In the genomic region with DNA sequence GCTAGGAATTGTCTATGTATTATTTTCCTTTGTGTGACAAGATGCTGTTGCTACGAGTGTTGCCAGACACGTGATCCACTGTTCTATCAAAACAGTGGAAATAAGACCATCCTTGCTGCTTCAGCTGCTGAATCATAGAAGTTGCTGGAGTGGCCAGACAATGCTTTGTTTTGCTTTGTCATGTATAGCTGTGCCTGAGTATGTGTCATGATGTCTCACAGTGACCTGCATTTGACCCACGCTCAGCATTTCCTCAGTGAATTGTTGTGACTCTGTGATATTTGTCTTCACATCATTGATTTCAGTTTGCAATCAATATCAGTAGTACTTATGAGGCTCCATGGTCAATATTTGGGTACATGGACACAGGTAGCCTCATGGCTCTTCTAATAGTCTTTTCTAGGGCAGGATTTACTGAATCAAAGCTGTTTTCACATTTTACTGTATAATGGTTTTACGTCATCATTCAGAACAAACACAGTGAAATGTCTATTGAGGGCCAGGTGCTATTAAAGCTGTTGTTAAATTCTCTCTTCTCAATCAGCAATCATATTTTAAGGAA, we compare ENCODE assay signal across 12 cellular contexts. TPM values are rescaled to one million over a fixed set of nuclear protein-coding genes. Genes with fewer than 3 reads are reported as not detected.
DNase-seq lines count a peak whose midpoint lies in the region; ATAC-seq and TF ChIP-seq lines count a peak whose summit lies in the region.
"Had no signal": no experiment of that assay in that cellular context is flagged by ENCODE, and none has a peak within 500 bp of the region (broad histone marks: within the 10 kb centered on the region; RNA-seq: fewer than 3 reads in every experiment).

No MANE protein-coding gene starts in this region.

- in situ Hi-C loops in KBM-7 (cut with MboI; ENCODE audit: low pct_unique_long_range_greater_than_20kb, low sequenced_read_pairs): no loop called here

- H3K27me3 Mint-ChIP-seq in osteocyte (ENCODE audit: unreplicated experiment): no peaks in the 10 kb centered on the region
- no peaks in the 10 kb centered on the region for H3K27me3 Mint-ChIP-seq in activated naive CD8-positive, alpha-beta T cell treated with anti-CD3 and anti-CD28 coated beads for 36 hours

- no peaks in the 10 kb centered on the region for H3K79me2 ChIP-seq in PC-9 (ENCODE audit: low read depth)

- no peak overlapping the region for H2AFZ ChIP-seq in PC-9

- peaks cover 29% of the 10 kb centered on the region for H3K4me1 ChIP-seq in PC-9 (replicated peaks; ENCODE audit: insufficient read depth)
- H3K4me1 ChIP-seq: suprapubic skin had no signal

- H3K27me3 ChIP-seq in PC-9 (ENCODE audit: insufficient read depth, low read depth): no peaks in the 10 kb centered on the region
- H3K27me3 ChIP-seq: suprapubic skin had no signal

- POLR2A ChIA-PET in PC-9 (lab: Charles Lee; ENCODE audit: unreplicated experiment): no interaction called here

- H3K27ac Mint-ChIP-seq in osteocyte (ENCODE audit: unreplicated experiment): peak overlapping the region; percentile 85
- no peak overlapping the region for H3K27ac Mint-ChIP-seq in activated naive CD8-positive, alpha-beta T cell treated with anti-CD3 and anti-CD28 coated beads for 36 hours
- H3K27ac Mint-ChIP-seq: activated naive CD4-positive, alpha-beta T cell treated with anti-CD3 and anti-CD28 coated beads, Interleukin-2, amount 50 U/mL, for 72 hours had no signal

- H3K4me2 ChIP-seq in PC-9: peak overlapping the region; percentile 36

- H3K36me3 Mint-ChIP-seq in osteocyte (ENCODE audit: unreplicated experiment): peaks cover 16% of the 10 kb centered on the region
- peaks cover 26% of the 10 kb centered on the region for H3K36me3 Mint-ChIP-seq in activated naive CD8-positive, alpha-beta T cell treated with anti-CD3 and anti-CD28 coated beads for 36 hours

- peak overlapping the region; percentile 75 for H3K27ac ChIP-seq in PC-9
- H3K27ac ChIP-seq: suprapubic skin had no signal

- H3K36me3 ChIP-seq in PC-9 (ENCODE audit: low read depth): peaks cover 15% of the 10 kb centered on the region; the same call in 1 of the 2 replicates

- no peak for ATAC-seq in GM18861 (IDR thresholded peaks at IDR 0.05; ENCODE audit: unreplicated experiment)
- ATAC-seq: activated naive CD4-positive, alpha-beta T cell treated with anti-CD3 and anti-CD28 coated beads, Interleukin-2, amount 50 U/mL, for 72 hours had no signal

- H3K4me1 Mint-ChIP-seq in osteocyte (ENCODE audit: unreplicated experiment): peaks cover 12% of the 10 kb centered on the region
- H3K4me1 Mint-ChIP-seq in activated naive CD8-positive, alpha-beta T cell treated with anti-CD3 and anti-CD28 coated beads for 36 hours: peaks cover 4% of the 10 kb centered on the region

- no peaks in the 10 kb centered on the region; the same call in 1 of the 2 replicates for H3K9me3 ChIP-seq in PC-9 (ENCODE audit: insufficient read depth, low read depth)
- H3K9me3 ChIP-seq: suprapubic skin had no signal

- no peaks in the 10 kb centered on the region for H3K9me3 Mint-ChIP-seq in osteocyte (ENCODE audit: unreplicated experiment)
- H3K9me3 Mint-ChIP-seq in activated naive CD8-positive, alpha-beta T cell treated with anti-CD3 and anti-CD28 coated beads for 36 hours: peaks cover 4% of the 10 kb centered on the region
- H3K9me3 Mint-ChIP-seq: activated naive CD4-positive, alpha-beta T cell treated with anti-CD3 and anti-CD28 coated beads, Interleukin-2, amount 50 U/mL, for 72 hours had no signal

- no peaks in the 10 kb centered on the region for H3K9me2 ChIP-seq in PC-9 (ENCODE audit: insufficient read depth)

- no TSS peak for BruUV-seq in PC-9 (replicated peaks; lab: Mats Ljungman, UMichigan)

- intact Hi-C loops in PC-9 (cut with micrococcal nuclease; ENCODE audit: unreplicated experiment): no loop called here

- TF ChIP-seq CTCF in PC-9 (conservative IDR thresholded peaks at IDR 0.05) (no peak), epithelial cell of esophagus (IDR thresholded peaks at IDR 0.05; ENCODE audit: insufficient read depth, low read depth, low read length, missing control alignments) (no peak), osteocyte (IDR thresholded peaks at IDR 0.05) (no peak)

- 0 out of 2 replicates have a peak, but pooled peaks cover 1% of the 10 kb centered on the region for H4K20me1 ChIP-seq in PC-9 (ENCODE audit: insufficient read depth)

- H3K4me3 Mint-ChIP-seq in osteocyte (ENCODE audit: unreplicated experiment): no peak overlapping the region
- H3K4me3 Mint-ChIP-seq in activated naive CD8-positive, alpha-beta T cell treated with anti-CD3 and anti-CD28 coated beads for 36 hours: no peak overlapping the region

- CTCF ChIA-PET in PC-9 (lab: Charles Lee): no interaction called here

- DNase-seq in GM04503 (ENCODE audit: low read depth) (peak; percentile 92), PC-9 (peak; percentile 37 to 83), epithelial cell of esophagus (ENCODE audit: low read depth) (peak; percentile 93), osteocyte (ENCODE audit: extremely low spot score, unreplicated experiment) (no peak), KBM-7 (no peak)
- no peak for DNase-seq in activated naive CD8-positive, alpha-beta T cell treated with anti-CD3 and anti-CD28 coated beads for 36 hours
- no peak for DNase-seq in activated CD4-positive, alpha-beta T cell treated with anti-CD3 and anti-CD28 coated beads, Interleukin-2, amount 50 U/mL, for 48 hours
- DNase-seq: small intestine, T-helper 2 cell had no signal

- peaks cover 22% of the 10 kb centered on the region for H3F3A ChIP-seq in PC-9 (ENCODE audit: insufficient read depth, low read depth)

- no peak overlapping the region for H3K4me3 ChIP-seq in PC-9
- H3K4me3 ChIP-seq in epithelial cell of esophagus (ENCODE audit: low read length): no peak overlapping the region
- H3K4me3 ChIP-seq: suprapubic skin had no signal

RNA-seq across cellular contexts. Expression of a gene that starts 53.4 kb away (rescaled TPM):
- 181 and 212 TPM in 2 replicates for total RNA-seq in PC-9 (2021)
- total RNA-seq in osteocyte: 137 and 140 TPM in 2 replicates
- 100 to 1,000 TPM; 136 to 139 TPM for total RNA-seq in activated naive CD8-positive, alpha-beta T cell treated with anti-CD3 and anti-CD28 coated beads for 36 hours

Comparison
In these comparisons a context has a peak if more than half of its experiments do, and no peak if none do; other contexts are left out.
1. DNase-seq: peak in GM04503 (single experiment), PC-9 (2 of 2) and epithelial cell of esophagus (single experiment); none in osteocyte (single experiment), activated naive CD8-positive, alpha-beta T cell treated with anti-CD3 and anti-CD28 coated beads for 36 hours (single experiment), activated CD4-positive, alpha-beta T cell treated with anti-CD3 and anti-CD28 coated beads, Interleukin-2, amount 50 U/mL, for 48 hours (0 of 2) and KBM-7 (single experiment).